10 cellular contexts compared by ENCODE assay signal in genomic region chr16:10957771-10958486, GRCh38. TPM values are rescaled to one million over a fixed set of nuclear protein-coding genes. Genes with fewer than 3 reads are reported as not detected.
A peak's percentile ranks its signal among the peaks of the same experiment; 100 is the strongest.
DNase-seq lines count a peak whose midpoint lies in the region; ATAC-seq and TF ChIP-seq lines count a peak whose summit lies in the region.
"Had no signal": no experiment of that assay in that cellular context is flagged by ENCODE, and none has a peak within 500 bp of the region (broad histone marks: within the 10 kb centered on the region; RNA-seq: fewer than 3 reads in every experiment).

No MANE protein-coding gene starts in this region.

- peak overlapping the region; percentile 62 for H3K27ac Mint-ChIP-seq in activated CD8-positive, alpha-beta T cell treated with anti-CD3 and anti-CD28 coated beads for 36 hours
- H3K27ac Mint-ChIP-seq in glutamatergic neuron (ENCODE audit: unreplicated experiment) = peak overlapping the region; percentile 36

- peak; percentile 38 for ATAC-seq in HG03378 (IDR thresholded peaks at IDR 0.05; ENCODE audit: unreplicated experiment)
- ATAC-seq in activated CD8-positive, alpha-beta T cell treated with anti-CD3 and anti-CD28 coated beads for 36 hours = peak; percentile 71
- ATAC-seq: gastroesophageal sphincter had no signal

- CTCF ChIA-PET in activated CD8-positive, alpha-beta T cell treated with anti-CD3 and anti-CD28 coated beads for 36 hours (lab: Charles Lee) = interaction anchor here (0.7 to 2.0 kb wide), 9 partner anchors 8 to 756 kb away, joined by 3 to 7 read pairs (median 4); partner anchors contain the start of gene DEXI

- POLR2A ChIA-PET in activated CD8-positive, alpha-beta T cell treated with anti-CD3 and anti-CD28 coated beads for 36 hours (lab: Charles Lee) = interaction anchor here (1.9 to 2.7 kb wide), 3 partner anchors 8 to 297 kb away, joined by 4 to 9 read pairs (median 6); no protein-coding TSS in a partner anchor

- H3K4me3 Mint-ChIP-seq in activated CD8-positive, alpha-beta T cell treated with anti-CD3 and anti-CD28 coated beads for 36 hours = no peak overlapping the region
- H3K4me3 Mint-ChIP-seq in glutamatergic neuron (ENCODE audit: unreplicated experiment) = peak overlapping the region; percentile 72

- DNase-seq in COLO829 (ENCODE audit: low spot score) (peak; percentile 49), glutamatergic neuron (no peak), NCI-H1048 (lab: John Stamatoyannopoulos, UW) (no peak), HuH-7 (ENCODE audit: low spot score) (no peak), NCI-H2196 (lab: John Stamatoyannopoulos, UW; ENCODE audit: unreplicated experiment) (no peak)
- peak; percentile 50 for DNase-seq in activated CD8-positive, alpha-beta T cell treated with anti-CD3 and anti-CD28 coated beads for 36 hours
- DNase-seq in stimulated activated CD4-positive, alpha-beta T cell treated with anti-CD3 and anti-CD28 coated beads, Interleukin-12 subunit alpha, Interleukin-12 subunit beta, amount 100 ng/mL, for 4 hours = no peak
- DNase-seq: NCI-H446 had no signal

- H3K27me3 Mint-ChIP-seq in activated CD8-positive, alpha-beta T cell treated with anti-CD3 and anti-CD28 coated beads for 36 hours = no peaks in the 10 kb centered on the region
- peaks cover 2% of the 10 kb centered on the region for H3K27me3 Mint-ChIP-seq in glutamatergic neuron (ENCODE audit: unreplicated experiment)

- H3K4me1 Mint-ChIP-seq in activated CD8-positive, alpha-beta T cell treated with anti-CD3 and anti-CD28 coated beads for 36 hours (ENCODE audit: low read depth) = peaks cover 33% of the 10 kb centered on the region
- peaks cover 19% of the 10 kb centered on the region for H3K4me1 Mint-ChIP-seq in glutamatergic neuron (ENCODE audit: low read depth, unreplicated experiment)

- intact Hi-C loops in activated CD8-positive, alpha-beta T cell treated with anti-CD3 and anti-CD28 coated beads for 36 hours (cut with micrococcal nuclease) = no loop called here

- no peaks in the 10 kb centered on the region for H3K9me3 Mint-ChIP-seq in activated CD8-positive, alpha-beta T cell treated with anti-CD3 and anti-CD28 coated beads for 36 hours
- H3K9me3 Mint-ChIP-seq in glutamatergic neuron (ENCODE audit: unreplicated experiment) = peaks cover 2% of the 10 kb centered on the region

- TF ChIP-seq CTCF in activated CD8-positive, alpha-beta T cell treated with anti-CD3 and anti-CD28 coated beads for 36 hours (IDR thresholded peaks at IDR 0.05) = no peak
- TF ChIP-seq CTCF in glutamatergic neuron (IDR thresholded peaks at IDR 0.05; ENCODE audit: partially characterized antibody, unreplicated experiment) = no peak

- H3K36me3 Mint-ChIP-seq in activated CD8-positive, alpha-beta T cell treated with anti-CD3 and anti-CD28 coated beads for 36 hours (ENCODE audit: low read depth) = peaks cover 15% of the 10 kb centered on the region
- no peaks in the 10 kb centered on the region for H3K36me3 Mint-ChIP-seq in glutamatergic neuron (ENCODE audit: unreplicated experiment)

RNA-seq across cellular contexts. Expression of gene CLEC16A, which starts 13.6 kb away (rescaled TPM):
- total RNA-seq in activated CD8-positive, alpha-beta T cell treated with anti-CD3 and anti-CD28 coated beads for 36 hours = 10 to 100 TPM; 20.4 to 21.7 TPM
- 43.0 TPM for total RNA-seq in glutamatergic neuron (ENCODE audit: unreplicated experiment)

RNA-seq across cellular contexts. Expression of gene DEXI, which starts 15.7 kb away (rescaled TPM):
- 10 to 100 TPM; 24.8 to 25.3 TPM for total RNA-seq in activated CD8-positive, alpha-beta T cell treated with anti-CD3 and anti-CD28 coated beads for 36 hours
- total RNA-seq in glutamatergic neuron (ENCODE audit: unreplicated experiment) = 37.3 TPM

Comparison
In these comparisons a context has a peak if more than half of its experiments do, and no peak if none do; other contexts are left out.
1. DNase-seq: peak in COLO829 (single experiment) and activated CD8-positive, alpha-beta T cell treated with anti-CD3 and anti-CD28 coated beads for 36 hours (single experiment); none in glutamatergic neuron (single experiment), NCI-H1048 (single experiment), HuH-7 (single experiment), NCI-H2196 (single experiment) and stimulated activated CD4-positive, alpha-beta T cell treated with anti-CD3 and anti-CD28 coated beads, Interleukin-12 subunit alpha, Interleukin-12 subunit beta, amount 100 ng/mL, for 4 hours (single experiment).